ENCODE assay signal across 12 cellular contexts in the genomic region with DNA sequence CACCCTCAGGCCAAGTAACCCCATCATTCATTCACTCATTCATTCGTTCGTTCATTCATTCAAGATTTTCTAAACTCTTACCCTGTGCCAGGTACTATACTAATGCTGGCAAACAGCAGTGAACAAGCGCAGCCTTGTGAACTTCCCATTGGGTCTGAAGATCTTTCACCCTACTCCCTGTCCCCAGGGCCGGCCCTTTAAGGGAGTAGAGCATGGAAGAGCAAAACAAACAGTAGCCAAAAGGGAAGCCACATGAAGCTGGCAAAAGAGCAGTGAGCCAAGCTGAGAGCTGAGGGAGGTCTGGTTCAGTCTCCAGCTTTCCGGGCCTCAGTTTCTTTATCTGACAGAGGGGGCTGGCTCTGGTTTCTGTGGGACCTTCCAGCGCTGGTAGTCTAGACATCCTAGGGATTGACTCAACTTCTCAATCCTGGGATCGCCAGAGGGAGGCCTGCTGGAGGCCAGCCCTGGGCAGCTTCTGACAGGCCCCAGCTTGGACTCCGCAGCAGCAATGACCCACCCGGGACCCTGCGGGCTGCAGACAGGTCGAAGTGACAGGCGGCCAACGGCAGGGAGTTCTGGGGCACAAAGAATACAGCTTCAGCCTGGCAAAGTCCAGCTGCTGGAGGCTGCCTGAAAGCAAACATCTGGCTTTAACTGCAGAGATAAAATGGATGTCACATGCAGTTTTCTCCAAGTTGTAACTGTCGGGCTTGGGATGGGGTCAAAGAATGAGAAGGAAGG. TPM values are rescaled to one million over a fixed set of nuclear protein-coding genes. Genes with fewer than 3 reads are reported as not detected.
DNase-seq lines count a peak whose midpoint lies in the region; ATAC-seq and TF ChIP-seq lines count a peak whose summit lies in the region.
"Had no signal": no experiment of that assay in that cellular context is flagged by ENCODE, and none has a peak within 500 bp of the region (broad histone marks: within the 10 kb centered on the region; RNA-seq: fewer than 3 reads in every experiment).

No MANE protein-coding gene starts in this region.

- H3K27ac ChIP-seq in GM23338 (ENCODE audit: low read depth) = 0 out of 2 replicates have a peak overlapping the region, but pooled peaks have one; percentile 32
- peak overlapping the region in 4 of 5 donors; percentile 38 to 91 (median 64) for H3K27ac ChIP-seq in adrenal gland
- H3K27ac ChIP-seq in hepatocyte = peak overlapping the region; percentile 92
- H3K27ac ChIP-seq in skeletal muscle tissue (ENCODE audit: low read depth, low read length) = peak overlapping the region; percentile 49

- peaks cover 26% of the 10 kb centered on the region; the same call in 2 of the 3 replicates for H3K36me3 Mint-ChIP-seq in GM23338 (ENCODE audit: low read depth)
- H3K36me3 Mint-ChIP-seq: WTC11 had no signal

- H3K4me3 ChIP-seq in GM23338 (no peak overlapping the region), adrenal gland (no peak overlapping the region), hepatocyte (no peak overlapping the region), skeletal muscle tissue (ENCODE audit: low read length in 3 of 3) (no peak overlapping the region)

- TF ChIP-seq POLR2A in adrenal gland (IDR thresholded peaks at IDR 0.05) = no peak

- peak overlapping the region; percentile 80; the same call in 1 of the 2 replicates for H3K27ac Mint-ChIP-seq in GM23338

- H3K4me2 ChIP-seq in GM23338 (no peak overlapping the region), hepatocyte (peak overlapping the region; percentile 72)

- H3K4me3 Mint-ChIP-seq in GM23338 = no peak overlapping the region
- H3K4me3 Mint-ChIP-seq: WTC11 had no signal

- TF ChIP-seq CTCF in GM23338 (conservative IDR thresholded peaks at IDR 0.05; ENCODE audit: low read depth in 2 of 2) = no peak
- TF ChIP-seq CTCF in adrenal gland (IDR thresholded peaks at IDR 0.05) = no peak
- no peak for TF ChIP-seq CTCF in hepatocyte (IDR thresholded peaks at IDR 0.05; ENCODE audit: poor library complexity)

- intact Hi-C loops in adrenal gland (cut with DNase I) = no loop called here

- DNase-seq in GM23338 (ENCODE audit: low spot score) = no peak
- DNase-seq in adrenal gland = no peak
- DNase-seq in hepatocyte (ENCODE audit: low spot score) = no peak
- no peak for DNase-seq in pons (ENCODE audit: low spot score)
- DNase-seq in DMS53 treated with DMSO at 0.1 percent for 48 hours (lab: John Stamatoyannopoulos, UW; ENCODE audit: unreplicated experiment) = no peak
- no peak for DNase-seq in amygdala (lab: John Stamatoyannopoulos, UW)
- DNase-seq: DMS53, NCI-H774, retina had no signal

- peaks cover 6% of the 10 kb centered on the region for H3K27me3 Mint-ChIP-seq in GM23338 (ENCODE audit: insufficient read depth, low read depth, poor library complexity)

- H3K4me1 Mint-ChIP-seq in GM23338 = peaks cover 62% of the 10 kb centered on the region

- ATAC-seq in GM23338 (no peak), GM18870 (IDR thresholded peaks at IDR 0.05; ENCODE audit: unreplicated experiment) (no peak)
- ATAC-seq: WTC11 had no signal

- 58 to 77% (median 73%) methylated on average over 6 to 14 of the region's 14 CpGs for WGBS in adrenal gland, 4 donors
- WGBS in hepatocyte (ENCODE audit: low lambda C conversion rate, missing lambda C conversion rate) = 52% methylated on average over 14 of the region's 14 CpGs

- peaks cover 67% of the 10 kb centered on the region for H4K20me1 ChIP-seq in GM23338 (replicated peaks; ENCODE audit: insufficient read depth)
- H4K20me1 ChIP-seq in hepatocyte (ENCODE audit: insufficient read depth, poor library complexity, severe bottlenecking) = peaks cover 3% of the 10 kb centered on the region

- no peaks in the 10 kb centered on the region for H3K9me3 Mint-ChIP-seq in GM23338
- H3K9me3 Mint-ChIP-seq: WTC11 had no signal

- H3K27me3 ChIP-seq in GM23338 (ENCODE audit: insufficient read depth) (no peaks in the 10 kb centered on the region), adrenal gland (no peaks in the 10 kb centered on the region), hepatocyte (no peaks in the 10 kb centered on the region), skeletal muscle tissue (ENCODE audit: control insufficient read depth in 3 of 3, insufficient read depth in 3 of 3, low read length in 3 of 3) (no peaks in the 10 kb centered on the region)

- H3K79me2 ChIP-seq in GM23338 (replicated peaks; ENCODE audit: insufficient read depth) (peaks cover 100% of the 10 kb centered on the region), hepatocyte (peaks cover 95% of the 10 kb centered on the region)

- H2AFZ ChIP-seq in GM23338 (no peak overlapping the region), hepatocyte (no peak overlapping the region)

- H3F3A ChIP-seq in GM23338 (replicated peaks; ENCODE audit: low read depth) = no peaks in the 10 kb centered on the region

- no peaks in the 10 kb centered on the region for H3K9me2 ChIP-seq in GM23338 (ENCODE audit: insufficient read depth)
- no peaks in the 10 kb centered on the region for H3K9me2 ChIP-seq in hepatocyte (replicated peaks; ENCODE audit: insufficient read depth)

- H3K9me3 ChIP-seq in adrenal gland (replicated peaks in 1 of 3) = no peaks in the 10 kb centered on the region
- no peaks in the 10 kb centered on the region for H3K9me3 ChIP-seq in hepatocyte (ENCODE audit: low read depth)
- H3K9me3 ChIP-seq in skeletal muscle tissue (ENCODE audit: control insufficient read depth in 3 of 3, low read length in 3 of 3) = no peaks in the 10 kb centered on the region

- peaks cover 38% of the 10 kb centered on the region for H3K4me1 ChIP-seq in GM23338 (ENCODE audit: insufficient read depth)
- peaks cover 16 to 81% of the 10 kb centered on the region in 2 donors for H3K4me1 ChIP-seq in adrenal gland (replicated peaks in 1 of 2)
- peaks cover 78% of the 10 kb centered on the region for H3K4me1 ChIP-seq in hepatocyte (ENCODE audit: insufficient read depth)
- H3K4me1 ChIP-seq in skeletal muscle tissue (ENCODE audit: control insufficient read depth in 3 of 3, insufficient read depth in 3 of 3, low read length in 3 of 3) = peaks cover 60 to 72% (median 68%) of the 10 kb centered on the region in 3 donors

- H3K9ac ChIP-seq in skeletal muscle tissue (ENCODE audit: low read depth in 1 of 3, low read length in 3 of 3) = peak overlapping the region in 1 of 3 donors; percentile 25

- no peaks in the 10 kb centered on the region for H3K36me3 ChIP-seq in GM23338 (ENCODE audit: insufficient read depth)
- H3K36me3 ChIP-seq in adrenal gland (replicated peaks in 1 of 2) = no peaks in the 10 kb centered on the region
- no peaks in the 10 kb centered on the region for H3K36me3 ChIP-seq in hepatocyte (replicated peaks; ENCODE audit: insufficient read depth, low read depth)
- no peaks in the 10 kb centered on the region for H3K36me3 ChIP-seq in skeletal muscle tissue (ENCODE audit: control insufficient read depth in 3 of 3, insufficient read depth in 3 of 3, low read length in 3 of 3)

TF ChIP-seq in GM23338, 12 proteins besides CTCF, POLR2A, EP300 and RAD21:
- TF ChIP-seq ZNF114 (CRISPR knock-in tag; IDR thresholded peaks at IDR 0.05) (no peak), STAT1 (IDR thresholded peaks at IDR 0.05; ENCODE audit: unreplicated experiment) (no peak)
TF ChIP-seq in GM23338: peak in this region for 0.

RNA-seq across cellular contexts. Expression of a gene that starts 27.1 kb away (rescaled TPM):
- 257 and 280 TPM in 2 replicates for total RNA-seq in GM23338 (2014; rRNA removed; shearing (Covaris generic))
- polyA plus RNA-seq in GM23338 (2016; fragmentation: Nextera tagmentation; extraction: Ambion mirVana) (121 and 129 TPM in 2 replicates), adrenal gland (10 to 100 TPM; 50.5 to 61.3 (median 55.7) TPM), hepatocyte (157 and 163 TPM in 2 replicates)
- total RNA-seq in adrenal gland (100 to 1,000 TPM in 4 of 8 donors, 10 to 100 TPM in 4; 67.0 to 180 (median 98.9) TPM), hepatocyte (82.2 and 88.0 TPM in 2 replicates), skeletal muscle tissue (44.9 TPM)

Comparison
In these comparisons a context has a peak if more than half of its experiments do, and no peak if none do; other contexts are left out.
1. H3K27ac ChIP-seq: peak in every context shown above with its lines; median percentile 92 in hepatocyte; 64 in adrenal gland; 49 in skeletal muscle tissue; 32 in GM23338.